2 cellular contexts compared by ENCODE assay signal in the genomic region with DNA sequence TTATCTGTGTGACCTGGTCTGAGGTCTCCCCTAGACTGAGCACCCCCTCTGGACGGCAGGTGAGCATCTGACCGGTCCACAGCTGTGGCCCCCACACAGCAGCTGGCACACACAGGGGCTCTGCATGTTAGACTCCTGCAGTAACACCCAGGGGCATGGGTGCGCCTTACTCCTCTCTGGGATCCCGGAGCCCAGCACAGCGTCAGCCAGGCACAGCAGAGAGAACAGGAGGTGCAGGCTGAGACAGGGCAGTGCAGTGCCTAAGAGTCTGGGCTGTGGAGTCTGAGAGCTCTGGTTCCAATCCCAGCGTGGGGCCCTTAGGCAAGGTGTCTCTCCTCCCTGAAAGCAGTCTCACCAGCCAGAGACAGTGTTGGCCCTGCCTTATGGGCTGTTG.
TF ChIP-seq lines count a peak whose summit lies in the region.

No MANE protein-coding gene starts in this region.

TF ChIP-seq in K562, 482 proteins besides CTCF, POLR2A, EP300 and RAD21:
- TF ChIP-seq BRD9 (IDR thresholded peaks at IDR 0.05; ENCODE audit: low read depth, partially characterized antibody) (no peak), MBD2 (IDR thresholded peaks at IDR 0.05; ENCODE audit: borderline replicate concordance, low read depth) (0 out of 2 replicates have a peak, but pooled peaks have one; percentile 1)

TF ChIP-seq in SK-N-SH treated with all-trans-retinoic acid at 6 μM for 48 hours, 23 proteins besides CTCF, POLR2A, EP300 and RAD21:
- TF ChIP-seq ARNTL (CRISPR knock-in tag; IDR thresholded peaks at IDR 0.05; ENCODE audit: borderline replicate concordance, low read depth), result no peak
- TF ChIP-seq ISL1 (CRISPR knock-in tag; IDR thresholded peaks at IDR 0.05), result no peak
- TF ChIP-seq CSDC2 (CRISPR knock-in tag; IDR thresholded peaks at IDR 0.05), result no peak
- no peak for TF ChIP-seq ZNF70 (CRISPR knock-in tag; IDR thresholded peaks at IDR 0.05)
- TF ChIP-seq, protein P1, sequence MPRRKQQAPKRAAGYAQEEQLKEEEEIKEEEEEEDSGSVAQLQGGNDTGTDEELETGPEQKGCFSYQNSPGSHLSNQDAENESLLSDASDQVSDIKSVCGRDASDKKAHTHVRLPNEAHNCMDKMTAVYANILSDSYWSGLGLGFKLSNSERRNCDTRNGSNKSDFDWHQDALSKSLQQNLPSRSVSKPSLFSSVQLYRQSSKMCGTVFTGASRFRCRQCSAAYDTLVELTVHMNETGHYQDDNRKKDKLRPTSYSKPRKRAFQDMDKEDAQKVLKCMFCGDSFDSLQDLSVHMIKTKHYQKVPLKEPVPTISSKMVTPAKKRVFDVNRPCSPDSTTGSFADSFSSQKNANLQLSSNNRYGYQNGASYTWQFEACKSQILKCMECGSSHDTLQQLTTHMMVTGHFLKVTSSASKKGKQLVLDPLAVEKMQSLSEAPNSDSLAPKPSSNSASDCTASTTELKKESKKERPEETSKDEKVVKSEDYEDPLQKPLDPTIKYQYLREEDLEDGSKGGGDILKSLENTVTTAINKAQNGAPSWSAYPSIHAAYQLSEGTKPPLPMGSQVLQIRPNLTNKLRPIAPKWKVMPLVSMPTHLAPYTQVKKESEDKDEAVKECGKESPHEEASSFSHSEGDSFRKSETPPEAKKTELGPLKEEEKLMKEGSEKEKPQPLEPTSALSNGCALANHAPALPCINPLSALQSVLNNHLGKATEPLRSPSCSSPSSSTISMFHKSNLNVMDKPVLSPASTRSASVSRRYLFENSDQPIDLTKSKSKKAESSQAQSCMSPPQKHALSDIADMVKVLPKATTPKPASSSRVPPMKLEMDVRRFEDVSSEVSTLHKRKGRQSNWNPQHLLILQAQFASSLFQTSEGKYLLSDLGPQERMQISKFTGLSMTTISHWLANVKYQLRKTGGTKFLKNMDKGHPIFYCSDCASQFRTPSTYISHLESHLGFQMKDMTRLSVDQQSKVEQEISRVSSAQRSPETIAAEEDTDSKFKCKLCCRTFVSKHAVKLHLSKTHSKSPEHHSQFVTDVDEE (CRISPR knock-in tag; IDR thresholded peaks at IDR 0.05), result no peak
- TF ChIP-seq GLIS3 (CRISPR knock-in tag; IDR thresholded peaks at IDR 0.05), result no peak
- no peak for TF ChIP-seq BACH2 (CRISPR knock-in tag; IDR thresholded peaks at IDR 0.05; ENCODE audit: borderline replicate concordance)
- TF ChIP-seq ZC3H10 (CRISPR knock-in tag; IDR thresholded peaks at IDR 0.05), result no peak
- no peak for TF ChIP-seq OSR1 (CRISPR knock-in tag; IDR thresholded peaks at IDR 0.05)
- TF ChIP-seq, protein P2, sequence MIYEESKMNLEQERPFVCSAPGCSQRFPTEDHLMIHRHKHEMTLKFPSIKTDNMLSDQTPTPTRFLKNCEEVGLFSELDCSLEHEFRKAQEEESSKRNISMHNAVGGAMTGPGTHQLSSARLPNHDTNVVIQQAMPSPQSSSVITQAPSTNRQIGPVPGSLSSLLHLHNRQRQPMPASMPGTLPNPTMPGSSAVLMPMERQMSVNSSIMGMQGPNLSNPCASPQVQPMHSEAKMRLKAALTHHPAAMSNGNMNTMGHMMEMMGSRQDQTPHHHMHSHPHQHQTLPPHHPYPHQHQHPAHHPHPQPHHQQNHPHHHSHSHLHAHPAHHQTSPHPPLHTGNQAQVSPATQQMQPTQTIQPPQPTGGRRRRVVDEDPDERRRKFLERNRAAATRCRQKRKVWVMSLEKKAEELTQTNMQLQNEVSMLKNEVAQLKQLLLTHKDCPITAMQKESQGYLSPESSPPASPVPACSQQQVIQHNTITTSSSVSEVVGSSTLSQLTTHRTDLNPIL (CRISPR knock-in tag; IDR thresholded peaks at IDR 0.05; ENCODE audit: low read depth), result no peak
- TF ChIP-seq TCF4 (CRISPR knock-in tag; IDR thresholded peaks at IDR 0.05; ENCODE audit: borderline replicate concordance), result no peak
- TF ChIP-seq RARB (CRISPR knock-in tag; IDR thresholded peaks at IDR 0.05), result no peak
- TF ChIP-seq, protein P3, sequence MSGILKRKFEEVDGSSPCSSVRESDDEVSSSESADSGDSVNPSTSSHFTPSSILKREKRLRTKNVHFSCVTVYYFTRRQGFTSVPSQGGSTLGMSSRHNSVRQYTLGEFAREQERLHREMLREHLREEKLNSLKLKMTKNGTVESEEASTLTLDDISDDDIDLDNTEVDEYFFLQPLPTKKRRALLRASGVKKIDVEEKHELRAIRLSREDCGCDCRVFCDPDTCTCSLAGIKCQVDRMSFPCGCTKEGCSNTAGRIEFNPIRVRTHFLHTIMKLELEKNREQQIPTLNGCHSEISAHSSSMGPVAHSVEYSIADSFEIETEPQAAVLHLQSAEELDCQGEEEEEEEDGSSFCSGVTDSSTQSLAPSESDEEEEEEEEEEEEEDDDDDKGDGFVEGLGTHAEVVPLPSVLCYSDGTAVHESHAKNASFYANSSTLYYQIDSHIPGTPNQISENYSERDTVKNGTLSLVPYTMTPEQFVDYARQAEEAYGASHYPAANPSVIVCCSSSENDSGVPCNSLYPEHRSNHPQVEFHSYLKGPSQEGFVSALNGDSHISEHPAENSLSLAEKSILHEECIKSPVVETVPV (CRISPR knock-in tag; IDR thresholded peaks at IDR 0.05), result no peak
- TF ChIP-seq ZNF565 (CRISPR knock-in tag; conservative IDR thresholded peaks at IDR 0.05; ENCODE audit: low read depth), result no peak
